ENCODE assay signal across 8 cellular contexts in genomic region chr16:401468-402348, GRCh38. TPM values are rescaled to one million over a fixed set of nuclear protein-coding genes. Genes with fewer than 3 reads are reported as not detected.
DNase-seq lines count a peak whose midpoint lies in the region; ATAC-seq and TF ChIP-seq lines count a peak whose summit lies in the region.

Gene DECR2, plus strand, starts transcription at chr16:401885. Its CDS starts 79 bp downstream, at chr16:401964.

- peaks cover under 1% of the 10 kb centered on the region for H3K27me3 Mint-ChIP-seq in activated T-helper 2 cell treated with anti-CD3 and anti-CD28 coated beads, Interferon-gamma antibody, Interleukin-2, Interleukin-4, amounts not matched to agents 10 μg/mL and 5 μg/mL and 100 μg/mL, durations not matched to agents 14 hours and 24 hours and 36 hours (ENCODE audit: low read depth)
- peaks cover 0 to 1% of the 10 kb centered on the region in 2 donors for H3K27me3 Mint-ChIP-seq in natural killer cell treated with Interleukin-12 subunit alpha and Interleukin-12 subunit beta and Interleukin-15 and Interleukin-18, amount 100 ng/mL, for 72 hours

- no peaks in the 10 kb centered on the region for H3K36me3 Mint-ChIP-seq in activated T-helper 2 cell treated with anti-CD3 and anti-CD28 coated beads, Interferon-gamma antibody, Interleukin-2, Interleukin-4, amounts not matched to agents 10 μg/mL and 5 μg/mL and 100 μg/mL, durations not matched to agents 14 hours and 24 hours and 36 hours (ENCODE audit: low read depth)
- no peaks in the 10 kb centered on the region for H3K36me3 Mint-ChIP-seq in natural killer cell treated with Interleukin-12 subunit alpha and Interleukin-12 subunit beta and Interleukin-15 and Interleukin-18, amount 100 ng/mL, for 72 hours

- peak within 1 kb of the TSS; percentile 71 for H3K27ac Mint-ChIP-seq in activated T-helper 2 cell treated with anti-CD3 and anti-CD28 coated beads, Interferon-gamma antibody, Interleukin-2, Interleukin-4, amounts not matched to agents 10 μg/mL and 5 μg/mL and 100 μg/mL, durations not matched to agents 14 hours and 24 hours and 36 hours
- peak within 1 kb of the TSS; percentile 38 to 72 for H3K27ac Mint-ChIP-seq in natural killer cell treated with Interleukin-12 subunit alpha and Interleukin-12 subunit beta and Interleukin-15 and Interleukin-18, amount 100 ng/mL, for 72 hours

- DNase-seq in DMS 273 (lab: John Stamatoyannopoulos, UW; ENCODE audit: unreplicated experiment), result peak; percentile 96
- peak; percentile 88 for DNase-seq in RKO (ENCODE audit: low spot score)
- peak; percentile 91 for DNase-seq in activated T-helper 2 cell treated with anti-CD3 and anti-CD28 coated beads, Interferon-gamma antibody, Interleukin-2, Interleukin-4, amounts not matched to agents 10 μg/mL and 5 μg/mL and 100 μg/mL, durations not matched to agents 14 hours and 24 hours and 36 hours (ENCODE audit: low spot score)
- peak; percentile 83 for DNase-seq in fibroblast of peridontal ligament (ENCODE audit: extremely low read depth)
- peak; percentile 95 for DNase-seq in natural killer cell treated with Interleukin-12 subunit alpha and Interleukin-12 subunit beta and Interleukin-15 and Interleukin-18, amount 100 ng/mL, for 72 hours (ENCODE audit: low spot score)
- DNase-seq in stimulated activated naive CD4-positive, alpha-beta T cell treated with Interleukin-2 at 50 U/mL for 16 hours (lab: John Stamatoyannopoulos, UW), result peak; percentile 98

- H3K4me1 Mint-ChIP-seq in activated T-helper 2 cell treated with anti-CD3 and anti-CD28 coated beads, Interferon-gamma antibody, Interleukin-2, Interleukin-4, amounts not matched to agents 10 μg/mL and 5 μg/mL and 100 μg/mL, durations not matched to agents 14 hours and 24 hours and 36 hours (ENCODE audit: low read depth), result peaks cover 11% of the 10 kb centered on the region
- peaks cover 8 to 10% of the 10 kb centered on the region in 2 donors for H3K4me1 Mint-ChIP-seq in natural killer cell treated with Interleukin-12 subunit alpha and Interleukin-12 subunit beta and Interleukin-15 and Interleukin-18, amount 100 ng/mL, for 72 hours (ENCODE audit: low read depth in 2 of 2)

- H3K9me3 Mint-ChIP-seq in activated T-helper 2 cell treated with anti-CD3 and anti-CD28 coated beads, Interferon-gamma antibody, Interleukin-2, Interleukin-4, amounts not matched to agents 10 μg/mL and 5 μg/mL and 100 μg/mL, durations not matched to agents 14 hours and 24 hours and 36 hours, result no peaks in the 10 kb centered on the region
- H3K9me3 Mint-ChIP-seq in natural killer cell treated with Interleukin-12 subunit alpha and Interleukin-12 subunit beta and Interleukin-15 and Interleukin-18, amount 100 ng/mL, for 72 hours, result no peaks in the 10 kb centered on the region

- peak; percentile 19; the same call in 1 of the 2 replicates for TF ChIP-seq RAD21 in Ishikawa (IDR thresholded peaks at IDR 0.05; ENCODE audit: low read depth)

- no peak for TF ChIP-seq EP300 in Ishikawa (IDR thresholded peaks at IDR 0.05; ENCODE audit: borderline replicate concordance)

- intact Hi-C loops in activated T-helper 2 cell treated with anti-CD3 and anti-CD28 coated beads, Interferon-gamma antibody, Interleukin-2, Interleukin-4, amounts not matched to agents 10 μg/mL and 5 μg/mL and 100 μg/mL, durations not matched to agents 14 hours and 24 hours and 36 hours (cut with micrococcal nuclease), result no loop called here

- peak; percentile 63 for ATAC-seq in GM21423 (IDR thresholded peaks at IDR 0.05; ENCODE audit: unreplicated experiment)
- ATAC-seq in natural killer cell treated with Interleukin-12 subunit alpha and Interleukin-12 subunit beta and Interleukin-15 and Interleukin-18, amount 100 ng/mL, for 72 hours, result peak; percentile 93 to 95

- H3K4me3 Mint-ChIP-seq in activated T-helper 2 cell treated with anti-CD3 and anti-CD28 coated beads, Interferon-gamma antibody, Interleukin-2, Interleukin-4, amounts not matched to agents 10 μg/mL and 5 μg/mL and 100 μg/mL, durations not matched to agents 14 hours and 24 hours and 36 hours (ENCODE audit: low read depth), result peak within 1 kb of the TSS; percentile 82
- peak within 1 kb of the TSS; percentile 75 for H3K4me3 Mint-ChIP-seq in natural killer cell treated with Interleukin-12 subunit alpha and Interleukin-12 subunit beta and Interleukin-15 and Interleukin-18, amount 100 ng/mL, for 72 hours

TF ChIP-seq in Ishikawa, 13 proteins besides CTCF, POLR2A, EP300 and RAD21:
- TF ChIP-seq MAX (IDR thresholded peaks at IDR 0.05) (peak; percentile 85), ZBTB7A (IDR thresholded peaks at IDR 0.05; ENCODE audit: low read depth) (peak; percentile 9; the same call in 1 of the 2 replicates), TAF1 (IDR thresholded peaks at IDR 0.05; ENCODE audit: low read depth) (peak; percentile 39), CREB1 (IDR thresholded peaks at IDR 0.05; ENCODE audit: low read depth) (no peak), FOXM1 (IDR thresholded peaks at IDR 0.05; ENCODE audit: borderline replicate concordance, low read depth) (no peak), YY1 (IDR thresholded peaks at IDR 0.05; ENCODE audit: low read depth) (0 out of 2 replicates have a peak, but pooled peaks have one; percentile 56), TCF12 (IDR thresholded peaks at IDR 0.05; ENCODE audit: low read depth) (0 out of 2 replicates have a peak, but pooled peaks have one; percentile 21)
- TF ChIP-seq, protein P1, sequence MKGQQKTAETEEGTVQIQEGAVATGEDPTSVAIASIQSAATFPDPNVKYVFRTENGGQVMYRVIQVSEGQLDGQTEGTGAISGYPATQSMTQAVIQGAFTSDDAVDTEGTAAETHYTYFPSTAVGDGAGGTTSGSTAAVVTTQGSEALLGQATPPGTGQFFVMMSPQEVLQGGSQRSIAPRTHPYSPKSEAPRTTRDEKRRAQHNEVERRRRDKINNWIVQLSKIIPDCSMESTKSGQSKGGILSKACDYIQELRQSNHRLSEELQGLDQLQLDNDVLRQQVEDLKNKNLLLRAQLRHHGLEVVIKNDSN (IDR thresholded peaks at IDR 0.05), result peak; percentile 69
TF ChIP-seq in Ishikawa: peak in this region for 6.

RNA-seq across cellular contexts. Expression of gene DECR2, which starts in this region (rescaled TPM):
- total RNA-seq in activated T-helper 2 cell treated with anti-CD3 and anti-CD28 coated beads, Interferon-gamma antibody, Interleukin-2, Interleukin-4, amounts not matched to agents 10 μg/mL and 5 μg/mL and 100 μg/mL, durations not matched to agents 14 hours and 24 hours and 36 hours, result 18.9 and 20.9 TPM in 2 replicates
- total RNA-seq in natural killer cell treated with Interleukin-12 subunit alpha and Interleukin-12 subunit beta and Interleukin-15 and Interleukin-18, amount 100 ng/mL, for 72 hours, result 10 to 100 TPM in 1 of 2 donors, 1 to 10 TPM in 1; 4.5 to 28.6 TPM

Comparison
In these comparisons a context has a peak if more than half of its experiments do, and no peak if none do; other contexts are left out.
1. Peak in every context shown above with its lines: DNase-seq and ATAC-seq.